Comparison of ENCODE assay signal across 15 cellular contexts in the genomic region with DNA sequence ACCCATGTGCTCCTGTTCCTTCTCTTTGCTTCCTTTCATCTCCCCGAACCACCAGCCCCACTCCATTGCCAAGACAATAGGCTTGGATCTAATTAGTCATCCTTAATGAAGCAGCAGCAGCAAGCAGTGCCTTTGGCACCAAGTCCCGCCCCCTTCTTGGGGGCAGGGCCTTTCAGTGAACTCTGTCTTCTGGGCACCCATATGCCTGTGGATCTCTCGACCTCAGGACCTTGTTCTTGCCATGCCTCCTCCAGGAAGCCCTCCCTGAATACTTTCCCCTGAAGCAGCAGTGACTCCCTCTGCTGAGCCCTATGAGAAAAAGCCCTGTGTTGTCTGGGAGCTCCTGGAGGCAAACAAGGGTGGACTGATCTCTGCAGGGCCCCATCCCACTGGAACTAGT.
"Had no signal": no experiment of that assay in that cellular context is flagged by ENCODE, and none has a peak within 500 bp of the region (broad histone marks: within the 10 kb centered on the region; RNA-seq: fewer than 3 reads in every experiment).

No MANE protein-coding gene starts in this region.

- H3K4me3 ChIP-seq: esophagus squamous epithelium, stomach, thoracic aorta had no signal

- H3K27ac ChIP-seq: thoracic aorta had no signal

- H3K9me3 ChIP-seq: esophagus squamous epithelium, stomach, thoracic aorta had no signal

- H3K27me3 ChIP-seq: stomach had no signal

- H3K36me3 ChIP-seq: esophagus squamous epithelium, thoracic aorta had no signal

- H3K36me3 Mint-ChIP-seq: activated naive CD8-positive, alpha-beta T cell treated with anti-CD3 and anti-CD28 coated beads for 36 hours had no signal

- H3K27ac Mint-ChIP-seq: activated CD8-positive, alpha-beta T cell treated with anti-CD3 and anti-CD28 coated beads for 36 hours; activated naive CD8-positive, alpha-beta T cell treated with anti-CD3 and anti-CD28 coated beads for 36 hours; activated T-cell treated with anti-CD3 and anti-CD28 coated beads, Interleukin-2, amount 50 U/mL, for 72 hours; nephron progenitor cell had no signal

- DNase-seq: activated CD4-positive, CD25-positive, alpha-beta regulatory T cell treated with anti-CD3 and anti-CD28 coated beads, Interleukin-2, amount 50 U/mL, for 72 hours; activated CD8-positive, alpha-beta memory T cell treated with anti-CD3 and anti-CD28 coated beads, Interleukin-2, amount 50 U/mL, for 4 hours; activated CD8-positive, alpha-beta T cell treated with anti-CD3 and anti-CD28 coated beads for 36 hours; activated gamma-delta T cell treated with Interleukin-2 at 50 U/mL for 16 hours; activated naive CD8-positive, alpha-beta T cell treated with anti-CD3 and anti-CD28 coated beads for 36 hours; activated T-cell treated with anti-CD3 and anti-CD28 coated beads, Interleukin-2, amount 50 U/mL, for 72 hours; anterior cingulate cortex; esophagus squamous epithelium; mammary epithelial cell; nephron progenitor cell; stimulated activated CD4-positive, alpha-beta T cell treated with anti-CD3 and anti-CD28 coated beads, Interleukin-15, amount 100 ng/mL, for 24 hours; stimulated activated CD4-positive, alpha-beta T cell treated with anti-CD3 and anti-CD28 coated beads, Interleukin-4, amount 100 ng/mL, for 4 hours; stomach had no signal

- H3K27me3 Mint-ChIP-seq: activated CD8-positive, alpha-beta T cell treated with anti-CD3 and anti-CD28 coated beads for 36 hours; activated naive CD8-positive, alpha-beta T cell treated with anti-CD3 and anti-CD28 coated beads for 36 hours had no signal

- H3K9me3 Mint-ChIP-seq: activated CD8-positive, alpha-beta T cell treated with anti-CD3 and anti-CD28 coated beads for 36 hours; activated naive CD8-positive, alpha-beta T cell treated with anti-CD3 and anti-CD28 coated beads for 36 hours; activated T-cell treated with anti-CD3 and anti-CD28 coated beads, Interleukin-2, amount 50 U/mL, for 72 hours; nephron progenitor cell had no signal

- ATAC-seq: activated CD8-positive, alpha-beta T cell treated with anti-CD3 and anti-CD28 coated beads for 36 hours; activated T-cell treated with anti-CD3 and anti-CD28 coated beads, Interleukin-2, amount 50 U/mL, for 72 hours; left lobe of liver had no signal

- H3K4me3 Mint-ChIP-seq: activated CD8-positive, alpha-beta T cell treated with anti-CD3 and anti-CD28 coated beads for 36 hours; activated naive CD8-positive, alpha-beta T cell treated with anti-CD3 and anti-CD28 coated beads for 36 hours; activated T-cell treated with anti-CD3 and anti-CD28 coated beads, Interleukin-2, amount 50 U/mL, for 72 hours; nephron progenitor cell had no signal
